ENCODE assay signal across 20 cellular contexts in genomic region chr7:95972554-95972953, GRCh38.
"Had no signal": no experiment of that assay in that cellular context is flagged by ENCODE, and none has a peak within 500 bp of the region (broad histone marks: within the 10 kb centered on the region; RNA-seq: fewer than 3 reads in every experiment).

No MANE protein-coding gene starts in this region.

- H3K36me3 ChIP-seq: gastroesophageal sphincter, pancreas, spleen, upper lobe of left lung, uterus had no signal

- H3K4me3 ChIP-seq: gastroesophageal sphincter, pancreas, spleen, upper lobe of left lung, uterus had no signal

- ATAC-seq: esophagus mucosa; gastroesophageal sphincter; naive thymus-derived CD4-positive, alpha-beta T cell; pancreas; sciatic nerve; stimulated activated naive B cell treated with anti-CD40 and anti-IgM and Interleukin-4, amounts not matched to agents 10 μg/mL and 1 μg/mL and 100 μg/mL, for 72 hours; stimulated activated naive CD8-positive, alpha-beta T cell treated with anti-CD3 and anti-CD28 coated beads, Interleukin-15, amount 100 ng/mL, for 72 hours had no signal

- H3K9me3 ChIP-seq: gastroesophageal sphincter, pancreas, spleen, upper lobe of left lung, uterus had no signal

- H3K27me3 ChIP-seq: gastroesophageal sphincter, pancreas, spleen, upper lobe of left lung, uterus had no signal

- DNase-seq: effector memory CD4-positive, alpha-beta T cell; glutamatergic neuron; immature natural killer cell; mammary epithelial cell; naive thymus-derived CD4-positive, alpha-beta T cell; pancreas; spleen; stimulated activated CD4-positive, alpha-beta T cell treated with anti-CD3 and anti-CD28 coated beads, Interleukin-15, amount 100 ng/mL, for 24 hours; stimulated activated CD4-positive, alpha-beta T cell treated with anti-CD3 and anti-CD28 coated beads, Interleukin-1b, Interleukin-23, amount 100 ng/mL, for 48 hours; stimulated activated CD4-positive, alpha-beta T cell treated with anti-CD3 and anti-CD28 coated beads, Interleukin-4, amount 100 ng/mL, for 24 hours; stimulated activated naive B cell treated with anti-CD40 and anti-IgM and Interleukin-4, amounts not matched to agents 10 μg/mL and 1 μg/mL and 100 μg/mL, for 72 hours; stimulated activated naive CD8-positive, alpha-beta T cell treated with anti-CD3 and anti-CD28 coated beads, Interleukin-15, amount 100 ng/mL, for 72 hours; upper lobe of left lung; uterus had no signal

- H3K4me3 Mint-ChIP-seq: central memory CD8-positive, alpha-beta T cell; naive thymus-derived CD4-positive, alpha-beta T cell; neural crest cell; stimulated activated naive B cell treated with anti-CD40 and anti-IgM and Interleukin-4, amounts not matched to agents 10 μg/mL and 1 μg/mL and 100 μg/mL, for 72 hours; stimulated activated naive CD8-positive, alpha-beta T cell treated with anti-CD3 and anti-CD28 coated beads, Interleukin-15, amount 100 ng/mL, for 72 hours had no signal

- H3K27ac ChIP-seq: gastroesophageal sphincter, pancreas, spleen, upper lobe of left lung, uterus had no signal

- H3K27me3 Mint-ChIP-seq: stimulated activated naive B cell treated with anti-CD40 and anti-IgM and Interleukin-4, amounts not matched to agents 10 μg/mL and 1 μg/mL and 100 μg/mL, for 72 hours had no signal

- H3K4me1 ChIP-seq: gastroesophageal sphincter, pancreas, spleen, upper lobe of left lung, uterus had no signal

- H3K36me3 Mint-ChIP-seq: immature natural killer cell; naive thymus-derived CD4-positive, alpha-beta T cell; stimulated activated naive B cell treated with anti-CD40 and anti-IgM and Interleukin-4, amounts not matched to agents 10 μg/mL and 1 μg/mL and 100 μg/mL, for 72 hours had no signal

- H3K27ac Mint-ChIP-seq: immature natural killer cell; naive thymus-derived CD4-positive, alpha-beta T cell; progenitor cell of endocrine pancreas; stimulated activated naive B cell treated with anti-CD40 and anti-IgM and Interleukin-4, amounts not matched to agents 10 μg/mL and 1 μg/mL and 100 μg/mL, for 72 hours; stimulated activated naive CD8-positive, alpha-beta T cell treated with anti-CD3 and anti-CD28 coated beads, Interleukin-15, amount 100 ng/mL, for 72 hours had no signal

- H3K9me3 Mint-ChIP-seq: central memory CD8-positive, alpha-beta T cell; neural crest cell; stimulated activated naive B cell treated with anti-CD40 and anti-IgM and Interleukin-4, amounts not matched to agents 10 μg/mL and 1 μg/mL and 100 μg/mL, for 72 hours; stimulated activated naive CD8-positive, alpha-beta T cell treated with anti-CD3 and anti-CD28 coated beads, Interleukin-15, amount 100 ng/mL, for 72 hours had no signal

- H3K4me1 Mint-ChIP-seq: central memory CD8-positive, alpha-beta T cell; neural crest cell; stimulated activated naive B cell treated with anti-CD40 and anti-IgM and Interleukin-4, amounts not matched to agents 10 μg/mL and 1 μg/mL and 100 μg/mL, for 72 hours; stimulated activated naive CD8-positive, alpha-beta T cell treated with anti-CD3 and anti-CD28 coated beads, Interleukin-15, amount 100 ng/mL, for 72 hours had no signal
